Comparison of ENCODE assay signal across 9 cellular contexts in genomic region chr15:90036806-90037509, GRCh38. TPM values are rescaled to one million over a fixed set of nuclear protein-coding genes. Genes with fewer than 3 reads are reported as not detected.
DNase-seq lines count a peak whose midpoint lies in the region; ATAC-seq and TF ChIP-seq lines count a peak whose summit lies in the region.
"Had no signal": no experiment of that assay in that cellular context is flagged by ENCODE, and none has a peak within 500 bp of the region (broad histone marks: within the 10 kb centered on the region; RNA-seq: fewer than 3 reads in every experiment).

No MANE protein-coding gene starts in this region.

- H3K27ac Mint-ChIP-seq in activated T-cell treated with anti-CD3 and anti-CD28 coated beads, Interleukin-2, amount 50 U/mL, for 72 hours, result peak overlapping the region; percentile 95
- peak overlapping the region; percentile 61 for H3K27ac Mint-ChIP-seq in activated CD8-positive, alpha-beta T cell treated with anti-CD3 and anti-CD28 coated beads, Interleukin-2, amount 10 ng/mL, durations not matched to agents 7 days and 5 days
- peak overlapping the region; percentile 92 for H3K27ac Mint-ChIP-seq in stimulated activated memory B cell treated with anti-CD40 and anti-IgM and Interleukin-4, amounts not matched to agents 10 μg/mL and 1 μg/mL and 100 μg/mL, for 72 hours

- TF ChIP-seq CTCF in left lung (IDR thresholded peaks at IDR 0.05), result no peak
- no peak for TF ChIP-seq CTCF in foreskin fibroblast (IDR thresholded peaks at IDR 0.05; ENCODE audit: low read depth, low read length)

- in situ Hi-C loops in G401 (cut with HindIII; ENCODE audit: low sequenced_read_pairs), result no loop called here

- CTCF ChIA-PET in activated CD8-positive, alpha-beta T cell treated with anti-CD3 and anti-CD28 coated beads, Interleukin-2, amount 10 ng/mL, durations not matched to agents 7 days and 5 days (lab: Charles Lee), result interaction anchor here (0.7 to 0.9 kb wide), 2 partner anchors 34 to 139 kb away, joined by 3 to 4 read pairs; no protein-coding TSS in a partner anchor

- H3K27me3 ChIP-seq in left lung, result no peaks in the 10 kb centered on the region

- H3K9me3 ChIP-seq in left lung, result no peaks in the 10 kb centered on the region

- H3K4me1 ChIP-seq in left lung, result peaks cover 50 to 94% of the 10 kb centered on the region in 2 donors

- H3K4me3 ChIP-seq in left lung (no peak overlapping the region), foreskin fibroblast (ENCODE audit: low read depth in 1 of 2, low read length in 2 of 2) (no peak overlapping the region)

- peaks cover 95% of the 10 kb centered on the region for H3K4me1 Mint-ChIP-seq in activated T-cell treated with anti-CD3 and anti-CD28 coated beads, Interleukin-2, amount 50 U/mL, for 72 hours (ENCODE audit: low read depth)
- H3K4me1 Mint-ChIP-seq in activated CD8-positive, alpha-beta T cell treated with anti-CD3 and anti-CD28 coated beads, Interleukin-2, amount 10 ng/mL, durations not matched to agents 7 days and 5 days (ENCODE audit: low read depth), result peaks cover 85% of the 10 kb centered on the region
- peaks cover 82% of the 10 kb centered on the region for H3K4me1 Mint-ChIP-seq in stimulated activated memory B cell treated with anti-CD40 and anti-IgM and Interleukin-4, amounts not matched to agents 10 μg/mL and 1 μg/mL and 100 μg/mL, for 72 hours

- ATAC-seq in activated T-cell treated with anti-CD3 and anti-CD28 coated beads, Interleukin-2, amount 50 U/mL, for 72 hours (replicated peaks in 1 of 2), result no peak
- ATAC-seq in activated CD8-positive, alpha-beta T cell treated with anti-CD3 and anti-CD28 coated beads, Interleukin-2, amount 10 ng/mL, durations not matched to agents 7 days and 5 days, result no peak
- peak; percentile 58 for ATAC-seq in left lung
- ATAC-seq in stimulated activated memory B cell treated with anti-CD40 and anti-IgM and Interleukin-4, amounts not matched to agents 10 μg/mL and 1 μg/mL and 100 μg/mL, for 72 hours, result no peak

- peak overlapping the region; percentile 57 to 77 for H3K4me3 Mint-ChIP-seq in activated T-cell treated with anti-CD3 and anti-CD28 coated beads, Interleukin-2, amount 50 U/mL, for 72 hours
- H3K4me3 Mint-ChIP-seq in activated CD8-positive, alpha-beta T cell treated with anti-CD3 and anti-CD28 coated beads, Interleukin-2, amount 10 ng/mL, durations not matched to agents 7 days and 5 days, result no peak overlapping the region
- H3K4me3 Mint-ChIP-seq in stimulated activated memory B cell treated with anti-CD40 and anti-IgM and Interleukin-4, amounts not matched to agents 10 μg/mL and 1 μg/mL and 100 μg/mL, for 72 hours, result no peak overlapping the region

- POLR2A ChIA-PET in activated CD8-positive, alpha-beta T cell treated with anti-CD3 and anti-CD28 coated beads, Interleukin-2, amount 10 ng/mL, durations not matched to agents 7 days and 5 days (lab: Charles Lee), result no interaction called here

- no peaks in the 10 kb centered on the region for H3K36me3 Mint-ChIP-seq in activated T-cell treated with anti-CD3 and anti-CD28 coated beads, Interleukin-2, amount 50 U/mL, for 72 hours (ENCODE audit: insufficient read depth in 2 of 2)
- peaks cover 8% of the 10 kb centered on the region for H3K36me3 Mint-ChIP-seq in activated CD8-positive, alpha-beta T cell treated with anti-CD3 and anti-CD28 coated beads, Interleukin-2, amount 10 ng/mL, durations not matched to agents 7 days and 5 days (ENCODE audit: low read depth)
- H3K36me3 Mint-ChIP-seq in stimulated activated memory B cell treated with anti-CD40 and anti-IgM and Interleukin-4, amounts not matched to agents 10 μg/mL and 1 μg/mL and 100 μg/mL, for 72 hours, result peaks cover 24% of the 10 kb centered on the region

- H3K36me3 ChIP-seq in left lung, result no peaks in the 10 kb centered on the region

- intact Hi-C loops in left lung (cut with DNase I), result no loop called here

- H3K9me3 Mint-ChIP-seq in activated T-cell treated with anti-CD3 and anti-CD28 coated beads, Interleukin-2, amount 50 U/mL, for 72 hours, result no peaks in the 10 kb centered on the region
- H3K9me3 Mint-ChIP-seq in activated CD8-positive, alpha-beta T cell treated with anti-CD3 and anti-CD28 coated beads, Interleukin-2, amount 10 ng/mL, durations not matched to agents 7 days and 5 days (ENCODE audit: insufficient read depth), result no peaks in the 10 kb centered on the region
- H3K9me3 Mint-ChIP-seq in stimulated activated memory B cell treated with anti-CD40 and anti-IgM and Interleukin-4, amounts not matched to agents 10 μg/mL and 1 μg/mL and 100 μg/mL, for 72 hours, result peaks cover 4% of the 10 kb centered on the region

- H3K27me3 Mint-ChIP-seq in activated T-cell treated with anti-CD3 and anti-CD28 coated beads, Interleukin-2, amount 50 U/mL, for 72 hours (ENCODE audit: low read depth), result no peaks in the 10 kb centered on the region
- no peaks in the 10 kb centered on the region for H3K27me3 Mint-ChIP-seq in activated CD8-positive, alpha-beta T cell treated with anti-CD3 and anti-CD28 coated beads, Interleukin-2, amount 10 ng/mL, durations not matched to agents 7 days and 5 days (ENCODE audit: low read depth)
- no peaks in the 10 kb centered on the region for H3K27me3 Mint-ChIP-seq in stimulated activated memory B cell treated with anti-CD40 and anti-IgM and Interleukin-4, amounts not matched to agents 10 μg/mL and 1 μg/mL and 100 μg/mL, for 72 hours

- no peak for DNase-seq in activated T-cell treated with anti-CD3 and anti-CD28 coated beads, Interleukin-2, amount 50 U/mL, for 72 hours
- DNase-seq in activated T-cell treated with anti-CD3 and anti-CD28 coated beads for 4 hours (no peak), left lung (peak in 1 of 2 donors; percentile 84), foreskin fibroblast (no peak), G401 (ENCODE audit: low spot score) (no peak), CD1c-positive myeloid dendritic cell (ENCODE audit: extremely low spot score) (no peak)
- no peak for DNase-seq in activated CD8-positive, alpha-beta T cell treated with anti-CD3 and anti-CD28 coated beads, Interleukin-2, amount 10 ng/mL, durations not matched to agents 7 days and 5 days
- DNase-seq: stimulated activated CD4-positive, alpha-beta T cell treated with anti-CD3 and anti-CD28 coated beads, Interleukin-2, amount 100 ng/mL, for 24 hours had no signal

- H3K27ac ChIP-seq in left lung, result peak overlapping the region; percentile 88 to 92

RNA-seq across cellular contexts. Expression of gene ZNF710, which starts 35.8 kb away (rescaled TPM):
- 10 to 100 TPM; 26.6 to 32.3 TPM for total RNA-seq in activated T-cell treated with anti-CD3 and anti-CD28 coated beads, Interleukin-2, amount 50 U/mL, for 72 hours
- 10 to 100 TPM; 22.7 to 24.9 TPM for total RNA-seq in activated CD8-positive, alpha-beta T cell treated with anti-CD3 and anti-CD28 coated beads, Interleukin-2, amount 10 ng/mL, durations not matched to agents 7 days and 5 days
- total RNA-seq in left lung, result 10 to 100 TPM; 46.2 to 53.7 TPM
- 7.6 and 9.0 TPM in 2 replicates for total RNA-seq in G401 (2014; rRNA removed; shearing (Covaris generic))

Comparison
In these comparisons a context has a peak if more than half of its experiments do, and no peak if none do; other contexts are left out.
1. H3K4me3 Mint-ChIP-seq: peak in activated T-cell treated with anti-CD3 and anti-CD28 coated beads, Interleukin-2, amount 50 U/mL, for 72 hours (2 of 2); none in activated CD8-positive, alpha-beta T cell treated with anti-CD3 and anti-CD28 coated beads, Interleukin-2, amount 10 ng/mL, durations not matched to agents 7 days and 5 days (single experiment) and stimulated activated memory B cell treated with anti-CD40 and anti-IgM and Interleukin-4, amounts not matched to agents 10 μg/mL and 1 μg/mL and 100 μg/mL, for 72 hours (single experiment).
2. Peak in every context shown above with its lines, with median percentiles within 50 percentile points of each other: H3K27ac Mint-ChIP-seq.